ENCODE assay signal across 1 cellular context in genomic region chr15:82028163-82028562, GRCh38. TPM values are rescaled to one million over a fixed set of nuclear protein-coding genes. Genes with fewer than 3 reads are reported as not detected.
"Had no signal": no experiment of that assay in that cellular context is flagged by ENCODE, and none has a peak within 500 bp of the region (broad histone marks: within the 10 kb centered on the region; RNA-seq: fewer than 3 reads in every experiment).

No MANE protein-coding gene starts in this region.

RNA-seq across cellular contexts. Expression of gene MEX3B, which starts 17.7 kb away (rescaled TPM):
- total RNA-seq: G401 had no signal
